Comparison of ENCODE assay signal across 8 cellular contexts in the genomic region with DNA sequence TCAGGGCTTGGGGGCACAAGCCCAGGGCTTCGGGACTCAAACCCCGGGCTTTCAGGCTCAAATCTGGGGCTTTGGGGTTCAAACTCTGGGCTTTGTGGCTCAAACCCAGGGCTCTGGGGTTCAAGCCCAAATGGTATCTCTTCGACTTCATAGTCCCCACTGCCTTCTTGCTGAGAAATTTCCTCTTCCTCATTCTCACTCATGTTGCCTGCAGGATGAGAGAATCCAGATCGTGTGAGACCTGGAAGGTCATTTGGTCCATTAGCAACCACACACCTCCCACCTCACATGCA. TPM values are rescaled to one million over a fixed set of nuclear protein-coding genes. Genes with fewer than 3 reads are reported as not detected.
DNase-seq lines count a peak whose midpoint lies in the region; ATAC-seq and TF ChIP-seq lines count a peak whose summit lies in the region.

No MANE protein-coding gene starts in this region.

- DNase-seq in AG10803 (ENCODE audit: low read depth) (peak; percentile 13), Karpas-422 (no peak), natural killer cell (no peak), GM19238 (ENCODE audit: insufficient read length, low spot score) (no peak), sciatic nerve (ENCODE audit: low spot score) (no peak), H4 (ENCODE audit: low spot score) (no peak), amygdala (lab: John Stamatoyannopoulos, UW) (no peak)

- H2AFZ ChIP-seq in Karpas-422 (ENCODE audit: low read length): no peak overlapping the region

- peak overlapping the region; percentile 97 for H3K4me2 ChIP-seq in Karpas-422 (ENCODE audit: low read depth, low read length, poor library complexity, severe bottlenecking)

- H3K4me3 Mint-ChIP-seq in dendritic cell treated with granulocyte-macrophage colony-stimulating factor and Interleukin-4, amounts not matched to agents 40 ng/mL and 50 ng/mL, for 4 days: peak overlapping the region; percentile 93
- peak overlapping the region; percentile 76 for H3K4me3 Mint-ChIP-seq in natural killer cell

- no peaks in the 10 kb centered on the region for H3K27me3 ChIP-seq in Karpas-422 (ENCODE audit: low read length)

- H3K4me1 ChIP-seq in Karpas-422 (ENCODE audit: low read length): peaks cover 29% of the 10 kb centered on the region

- peaks cover 4% of the 10 kb centered on the region; the same call in 1 of the 2 replicates for H3K79me2 ChIP-seq in Karpas-422 (ENCODE audit: low read length)

- no peaks in the 10 kb centered on the region for H3K9me3 Mint-ChIP-seq in dendritic cell treated with granulocyte-macrophage colony-stimulating factor and Interleukin-4, amounts not matched to agents 40 ng/mL and 50 ng/mL, for 4 days
- no peaks in the 10 kb centered on the region for H3K9me3 Mint-ChIP-seq in natural killer cell

- H3K27ac ChIP-seq in Karpas-422 (ENCODE audit: low read length): peak overlapping the region; percentile 88

- peaks cover 46% of the 10 kb centered on the region for H3K36me3 Mint-ChIP-seq in dendritic cell treated with granulocyte-macrophage colony-stimulating factor and Interleukin-4, amounts not matched to agents 40 ng/mL and 50 ng/mL, for 4 days (ENCODE audit: low read depth)
- peaks cover 8% of the 10 kb centered on the region for H3K36me3 Mint-ChIP-seq in natural killer cell

- TF ChIP-seq CTCF in AG10803 (conservative IDR thresholded peaks at IDR 0.05; ENCODE audit: low read length) (no peak), natural killer cell (IDR thresholded peaks at IDR 0.05) (no peak)

- no peaks in the 10 kb centered on the region for H4K20me1 ChIP-seq in Karpas-422 (ENCODE audit: insufficient read depth, low read depth, low read length)

- no peaks in the 10 kb centered on the region for H3K36me3 ChIP-seq in Karpas-422 (ENCODE audit: insufficient read depth, low read length)

- peaks cover 60% of the 10 kb centered on the region for H3K4me1 Mint-ChIP-seq in dendritic cell treated with granulocyte-macrophage colony-stimulating factor and Interleukin-4, amounts not matched to agents 40 ng/mL and 50 ng/mL, for 4 days (ENCODE audit: low read depth)
- peaks cover 14 to 29% of the 10 kb centered on the region in 2 donors for H3K4me1 Mint-ChIP-seq in natural killer cell

- peak overlapping the region; percentile 99 for H3K27ac Mint-ChIP-seq in dendritic cell treated with granulocyte-macrophage colony-stimulating factor and Interleukin-4, amounts not matched to agents 40 ng/mL and 50 ng/mL, for 4 days
- no peak overlapping the region for H3K27ac Mint-ChIP-seq in natural killer cell

- H3K4me3 ChIP-seq in AG10803 (ENCODE audit: low read length): peak overlapping the region; percentile 69
- H3K4me3 ChIP-seq in Karpas-422 (ENCODE audit: low read length): peak overlapping the region; percentile 81

- H3K9ac ChIP-seq in Karpas-422 (ENCODE audit: low read length): peak overlapping the region; percentile 86

- ATAC-seq in natural killer cell (no peak), sciatic nerve (no peak)

- intact Hi-C loops in dendritic cell treated with granulocyte-macrophage colony-stimulating factor and Interleukin-4, amounts not matched to agents 40 ng/mL and 50 ng/mL, for 4 days (cut with micrococcal nuclease): loop anchor here (1.0 to 5.0 kb wide), 4 partner anchors 47 to 171 kb away; a partner anchor contains a TSS
- intact Hi-C loops in natural killer cell (cut with micrococcal nuclease) (loop anchor here (2.0 kb wide), 1 partner anchor 33 kb away; a partner anchor contains a TSS), sciatic nerve (cut with DNase I) (no loop called here)

- no peaks in the 10 kb centered on the region for H3K27me3 Mint-ChIP-seq in dendritic cell treated with granulocyte-macrophage colony-stimulating factor and Interleukin-4, amounts not matched to agents 40 ng/mL and 50 ng/mL, for 4 days
- H3K27me3 Mint-ChIP-seq in natural killer cell (ENCODE audit: low read depth in 2 of 2): no peaks in the 10 kb centered on the region

- H3K9me3 ChIP-seq in Karpas-422 (ENCODE audit: low read length): no peaks in the 10 kb centered on the region

- no peaks in the 10 kb centered on the region for H3K9me2 ChIP-seq in Karpas-422 (replicated peaks; ENCODE audit: insufficient read depth, low read length)

RNA-seq across cellular contexts. Expression of a gene that starts 0.6 kb away (rescaled TPM):
- total RNA-seq in Karpas-422 (2014; rRNA removed; shearing (Covaris generic); ENCODE audit: low replicate concordance): 59.4 and 107 TPM in 2 replicates
- total RNA-seq in natural killer cell (1 to 10 TPM; 3.3 to 7.2 (median 5.6) TPM), sciatic nerve (30.3 TPM)
- 22.7 and 29.2 TPM in 2 replicates for total RNA-seq in H4 (2014; rRNA removed; shearing (Covaris generic))

RNA-seq across cellular contexts. Expression of a gene that starts 8.9 kb away (rescaled TPM):
- 9.8 and 16.9 TPM in 2 replicates for total RNA-seq in Karpas-422 (2014; rRNA removed; shearing (Covaris generic); ENCODE audit: low replicate concordance)
- 1 to 10 TPM; 5.0 to 8.6 (median 6.3) TPM for total RNA-seq in natural killer cell
- total RNA-seq in sciatic nerve: 12.7 TPM
- total RNA-seq in H4 (2014; rRNA removed; shearing (Covaris generic)): 1.5 and 2.6 TPM in 2 replicates

RNA-seq across cellular contexts. Expression of a gene that starts 32.4 kb away (rescaled TPM):
- 7.0 and 15.8 TPM in 2 replicates for total RNA-seq in Karpas-422 (2014; rRNA removed; shearing (Covaris generic); ENCODE audit: low replicate concordance)
- total RNA-seq in natural killer cell (10 to 100 TPM in 2 of 3 donors, 1 to 10 TPM in 1; 9.6 to 13.0 (median 11.7) TPM), sciatic nerve (9.5 TPM)
- total RNA-seq in H4 (2014; rRNA removed; shearing (Covaris generic)): 3.2 and 5.2 TPM in 2 replicates

RNA-seq across cellular contexts. Expression of a gene that starts 45.7 kb away (rescaled TPM):
- 18.0 and 24.9 TPM in 2 replicates for total RNA-seq in Karpas-422 (2014; rRNA removed; shearing (Covaris generic); ENCODE audit: low replicate concordance)
- 10 to 100 TPM; 10.1 to 16.9 (median 16.5) TPM for total RNA-seq in natural killer cell
- 13.6 TPM for total RNA-seq in sciatic nerve
- total RNA-seq in H4 (2014; rRNA removed; shearing (Covaris generic)): 3.1 and 6.0 TPM in 2 replicates

RNA-seq across cellular contexts. Expression of a gene that starts 53.2 kb away (rescaled TPM):
- 0.07 and 0.51 TPM in 2 replicates for total RNA-seq in Karpas-422 (2014; rRNA removed; shearing (Covaris generic); ENCODE audit: low replicate concordance)
- 1,000 to 10,000 TPM; 1,131 to 1,260 (median 1,176) TPM for total RNA-seq in natural killer cell
- total RNA-seq in sciatic nerve: 14.5 TPM
- total RNA-seq in H4 (2014; rRNA removed; shearing (Covaris generic)): not detected in 2 replicates
